In the genomic region with DNA sequence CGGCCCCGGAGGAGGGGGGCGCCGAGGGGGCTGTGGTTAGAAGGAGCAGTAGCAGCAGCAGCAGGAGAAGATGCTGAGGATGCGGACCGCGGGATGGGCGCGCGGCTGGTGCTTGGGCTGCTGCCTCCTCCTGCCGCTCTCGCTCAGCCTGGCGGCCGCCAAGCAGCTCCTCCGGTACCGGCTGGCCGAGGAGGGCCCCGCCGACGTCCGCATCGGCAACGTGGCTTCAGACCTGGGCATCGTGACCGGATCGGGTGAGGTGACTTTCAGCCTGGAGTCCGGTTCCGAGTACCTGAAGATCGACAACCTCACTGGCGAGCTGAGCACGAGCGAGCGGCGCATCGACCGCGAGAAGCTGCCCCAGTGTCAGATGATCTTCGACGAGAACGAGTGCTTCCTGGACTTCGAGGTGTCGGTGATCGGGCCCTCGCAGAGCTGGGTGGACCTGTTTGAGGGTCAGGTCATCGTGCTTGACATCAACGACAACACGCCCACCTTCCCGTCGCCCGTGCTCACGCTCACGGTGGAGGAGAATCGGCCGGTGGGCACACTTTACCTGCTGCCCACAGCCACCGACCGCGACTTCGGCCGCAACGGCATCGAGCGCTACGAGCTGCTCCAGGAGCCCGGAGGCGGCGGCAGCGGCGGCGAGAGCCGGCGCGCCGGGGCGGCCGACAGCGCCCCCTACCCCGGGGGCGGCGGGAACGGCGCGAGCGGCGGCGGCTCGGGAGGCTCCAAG, we compare ENCODE assay signal across 8 cellular contexts. TPM values are rescaled to one million over a fixed set of nuclear protein-coding genes. Genes with fewer than 3 reads are reported as not detected.
DNase-seq lines count a peak whose midpoint lies in the region; ATAC-seq and TF ChIP-seq lines count a peak whose summit lies in the region.

No MANE protein-coding gene starts in this region.

- POLR2A ChIA-PET in activated CD4-positive, alpha-beta T cell treated with anti-CD3 and anti-CD28 coated beads for 36 hours (lab: Charles Lee), result no interaction called here

- H3K27ac ChIP-seq in left ventricle myocardium inferior (replicated peaks), result peak overlapping the region; percentile 88
- no peak overlapping the region for H3K27ac ChIP-seq in psoas muscle

- H3K4me3 Mint-ChIP-seq in activated CD4-positive, alpha-beta T cell treated with anti-CD3 and anti-CD28 coated beads for 36 hours, result peak overlapping the region; percentile 30
- H3K4me3 Mint-ChIP-seq in T-helper 17 cell, result no peak overlapping the region

- H3K4me3 ChIP-seq in left ventricle myocardium inferior, result peak overlapping the region; percentile 77
- H3K4me3 ChIP-seq in psoas muscle, result peak overlapping the region; percentile 60

- H3K27ac Mint-ChIP-seq in activated CD4-positive, alpha-beta T cell treated with anti-CD3 and anti-CD28 coated beads for 36 hours, result no peak overlapping the region
- H3K27ac Mint-ChIP-seq in T-helper 17 cell, result no peak overlapping the region

- intact Hi-C loops in activated CD4-positive, alpha-beta T cell treated with anti-CD3 and anti-CD28 coated beads for 36 hours (cut with DNase I, micrococcal nuclease), result no loop called here
- intact Hi-C loops in left ventricle myocardium inferior (cut with micrococcal nuclease), result no loop called here
- intact Hi-C loops in psoas muscle (cut with DNase I), result no loop called here

- peak; percentile 54 for TF ChIP-seq CTCF in left ventricle myocardium inferior (IDR thresholded peaks at IDR 0.05; ENCODE audit: borderline replicate concordance)
- peak; percentile 19 for TF ChIP-seq CTCF in psoas muscle (IDR thresholded peaks at IDR 0.05)

- peaks cover 55% of the 10 kb centered on the region for H3K27me3 Mint-ChIP-seq in activated CD4-positive, alpha-beta T cell treated with anti-CD3 and anti-CD28 coated beads for 36 hours
- H3K27me3 Mint-ChIP-seq in T-helper 17 cell, result peaks cover 56% of the 10 kb centered on the region

- peaks cover 32% of the 10 kb centered on the region for H3K4me1 Mint-ChIP-seq in activated CD4-positive, alpha-beta T cell treated with anti-CD3 and anti-CD28 coated beads for 36 hours
- H3K4me1 Mint-ChIP-seq in T-helper 17 cell, result peaks cover 14% of the 10 kb centered on the region

- peak; percentile 40 for DNase-seq in activated CD4-positive, alpha-beta T cell treated with anti-CD3 and anti-CD28 coated beads for 36 hours
- no peak for DNase-seq in activated CD4-positive, alpha-beta T cell treated with anti-CD3 and anti-CD28 coated beads, Interleukin-2, amount 50 U/mL, for 48 hours
- peak; percentile 52 for DNase-seq in activated CD8-positive, alpha-beta memory T cell treated with anti-CD3 and anti-CD28 coated beads, Interleukin-2, amount 50 U/mL, for 48 hours
- DNase-seq in left ventricle myocardium inferior, result peak; percentile 33
- peak; percentile 35 to 60 for DNase-seq in psoas muscle
- DNase-seq in T-helper 17 cell, result no peak
- DNase-seq in activated naive CD4-positive, alpha-beta T cell (lab: John Stamatoyannopoulos, UW), result no peak
- DNase-seq in activated CD4-positive, alpha-beta T cell treated with anti-CD3 and anti-CD28 coated beads for 1 hour, result no peak

- H3K27me3 ChIP-seq in left ventricle myocardium inferior (ENCODE audit: low read depth) (peaks cover 71% of the 10 kb centered on the region), psoas muscle (ENCODE audit: insufficient read depth in 3 of 3, low read length in 2 of 3) (peaks cover 0 to 74% (median 15%) of the 10 kb centered on the region in 3 donors)

- H3K36me3 ChIP-seq in left ventricle myocardium inferior, result no peaks in the 10 kb centered on the region
- H3K36me3 ChIP-seq in psoas muscle (ENCODE audit: insufficient read depth in 1 of 2, low read depth in 1 of 2), result no peaks in the 10 kb centered on the region

- H3K36me3 Mint-ChIP-seq in activated CD4-positive, alpha-beta T cell treated with anti-CD3 and anti-CD28 coated beads for 36 hours (ENCODE audit: low read depth), result no peaks in the 10 kb centered on the region
- H3K36me3 Mint-ChIP-seq in T-helper 17 cell (ENCODE audit: low read depth), result peaks cover 9% of the 10 kb centered on the region

- H3K9me3 Mint-ChIP-seq in activated CD4-positive, alpha-beta T cell treated with anti-CD3 and anti-CD28 coated beads for 36 hours (ENCODE audit: low read depth), result peaks cover 2% of the 10 kb centered on the region

- peaks cover 54% of the 10 kb centered on the region for H3K4me1 ChIP-seq in left ventricle myocardium inferior
- H3K4me1 ChIP-seq in psoas muscle, result peaks cover 3% of the 10 kb centered on the region

- WGBS in psoas muscle, 3 donors, result 0% methylated on average over 57 to 86 of the region's 86 CpGs

- ATAC-seq in activated CD4-positive, alpha-beta T cell treated with anti-CD3 and anti-CD28 coated beads for 36 hours, result no peak
- ATAC-seq in psoas muscle (peak in 3 of 4 donors; percentile 30 to 39 (median 36)), T-helper 17 cell (no peak)

- CTCF ChIA-PET in activated CD4-positive, alpha-beta T cell treated with anti-CD3 and anti-CD28 coated beads for 36 hours (lab: Charles Lee), result no interaction called here

- H3K9me3 ChIP-seq in left ventricle myocardium inferior (replicated peaks) (no peaks in the 10 kb centered on the region), psoas muscle (no peaks in the 10 kb centered on the region), T-helper 17 cell (ENCODE audit: control insufficient read depth, low read length, poor library complexity, severe bottlenecking) (no peaks in the 10 kb centered on the region)

RNA-seq across cellular contexts. Expression of a gene that starts 1.4 kb away (rescaled TPM):
- total RNA-seq in activated CD4-positive, alpha-beta T cell treated with anti-CD3 and anti-CD28 coated beads for 36 hours, result not detected
- total RNA-seq in left ventricle myocardium inferior (34.3 TPM), psoas muscle (1 to 10 TPM in 1 of 4 donors, under 1 TPM in 3; 0.55 to 1.6 (median 0.63) TPM), T-helper 17 cell (not detected)
- under 1 TPM; 0.04 to 0.19 (median 0.06) TPM for polyA plus RNA-seq in psoas muscle

Comparison
In these comparisons a context has a peak if more than half of its experiments do, and no peak if none do; other contexts are left out.
1. DNase-seq: peak in activated CD4-positive, alpha-beta T cell treated with anti-CD3 and anti-CD28 coated beads for 36 hours (single experiment), activated CD8-positive, alpha-beta memory T cell treated with anti-CD3 and anti-CD28 coated beads, Interleukin-2, amount 50 U/mL, for 48 hours (single experiment), left ventricle myocardium inferior (single experiment) and psoas muscle (2 of 2); none in activated CD4-positive, alpha-beta T cell treated with anti-CD3 and anti-CD28 coated beads, Interleukin-2, amount 50 U/mL, for 48 hours (0 of 2), T-helper 17 cell (0 of 3), activated naive CD4-positive, alpha-beta T cell (0 of 4) and activated CD4-positive, alpha-beta T cell treated with anti-CD3 and anti-CD28 coated beads for 1 hour (single experiment).
2. ATAC-seq: peak in psoas muscle (3 of 4); none in activated CD4-positive, alpha-beta T cell treated with anti-CD3 and anti-CD28 coated beads for 36 hours (single experiment) and T-helper 17 cell (single experiment).
3. RNA of a gene that starts 1.4 kb away (total RNA-seq): 34.3 TPM in left ventricle myocardium inferior (single experiment); 0.55 to 1.6 TPM in psoas muscle, not detected in activated CD4-positive, alpha-beta T cell treated with anti-CD3 and anti-CD28 coated beads for 36 hours and not detected in T-helper 17 cell; every median in the first group is over 10 times any median in the second.